In the genomic region with DNA sequence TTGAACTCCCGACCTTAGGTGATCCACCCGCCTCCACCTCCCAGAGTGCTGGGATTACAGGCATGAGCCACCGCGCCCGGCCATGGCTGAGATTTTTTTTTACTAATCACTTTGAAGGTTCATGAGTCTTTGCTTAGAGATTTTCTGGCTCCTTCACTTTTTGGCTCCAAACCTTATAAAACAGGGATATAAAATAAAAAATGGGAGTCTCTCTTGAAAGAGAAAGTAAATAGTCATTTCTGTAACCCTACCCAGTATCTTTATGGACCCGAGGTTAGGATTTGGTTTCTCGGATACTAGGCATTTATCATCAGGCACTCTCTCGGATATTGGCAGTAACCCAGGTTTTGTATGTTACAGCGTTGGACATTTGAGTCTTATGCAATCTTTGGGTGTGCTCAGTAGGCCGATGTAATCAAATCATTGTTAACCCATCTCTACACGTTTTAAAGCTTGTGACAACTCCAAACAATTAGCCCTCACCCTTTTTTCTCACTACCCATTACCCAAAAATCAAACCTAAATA, we compare ENCODE assay signal across 1 cellular context.
TF ChIP-seq lines count a peak whose summit lies in the region.

No MANE protein-coding gene starts in this region.

TF ChIP-seq in GM23338, 12 proteins besides CTCF, POLR2A, EP300 and RAD21 (continued from another document):
- TF ChIP-seq, protein P1, sequence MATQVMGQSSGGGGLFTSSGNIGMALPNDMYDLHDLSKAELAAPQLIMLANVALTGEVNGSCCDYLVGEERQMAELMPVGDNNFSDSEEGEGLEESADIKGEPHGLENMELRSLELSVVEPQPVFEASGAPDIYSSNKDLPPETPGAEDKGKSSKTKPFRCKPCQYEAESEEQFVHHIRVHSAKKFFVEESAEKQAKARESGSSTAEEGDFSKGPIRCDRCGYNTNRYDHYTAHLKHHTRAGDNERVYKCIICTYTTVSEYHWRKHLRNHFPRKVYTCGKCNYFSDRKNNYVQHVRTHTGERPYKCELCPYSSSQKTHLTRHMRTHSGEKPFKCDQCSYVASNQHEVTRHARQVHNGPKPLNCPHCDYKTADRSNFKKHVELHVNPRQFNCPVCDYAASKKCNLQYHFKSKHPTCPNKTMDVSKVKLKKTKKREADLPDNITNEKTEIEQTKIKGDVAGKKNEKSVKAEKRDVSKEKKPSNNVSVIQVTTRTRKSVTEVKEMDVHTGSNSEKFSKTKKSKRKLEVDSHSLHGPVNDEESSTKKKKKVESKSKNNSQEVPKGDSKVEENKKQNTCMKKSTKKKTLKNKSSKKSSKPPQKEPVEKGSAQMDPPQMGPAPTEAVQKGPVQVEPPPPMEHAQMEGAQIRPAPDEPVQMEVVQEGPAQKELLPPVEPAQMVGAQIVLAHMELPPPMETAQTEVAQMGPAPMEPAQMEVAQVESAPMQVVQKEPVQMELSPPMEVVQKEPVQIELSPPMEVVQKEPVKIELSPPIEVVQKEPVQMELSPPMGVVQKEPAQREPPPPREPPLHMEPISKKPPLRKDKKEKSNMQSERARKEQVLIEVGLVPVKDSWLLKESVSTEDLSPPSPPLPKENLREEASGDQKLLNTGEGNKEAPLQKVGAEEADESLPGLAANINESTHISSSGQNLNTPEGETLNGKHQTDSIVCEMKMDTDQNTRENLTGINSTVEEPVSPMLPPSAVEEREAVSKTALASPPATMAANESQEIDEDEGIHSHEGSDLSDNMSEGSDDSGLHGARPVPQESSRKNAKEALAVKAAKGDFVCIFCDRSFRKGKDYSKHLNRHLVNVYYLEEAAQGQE (IDR thresholded peaks at IDR 0.05; ENCODE audit: unreplicated experiment), result no peak
- TF ChIP-seq NANOG (IDR thresholded peaks at IDR 0.05; ENCODE audit: borderline replicate concordance) (no peak), POLR2AphosphoS5 (IDR thresholded peaks at IDR 0.05; ENCODE audit: low read depth) (no peak), EZH2 (IDR thresholded peaks at IDR 0.05; ENCODE audit: low read depth, unreplicated experiment) (no peak), JUNB (IDR thresholded peaks at IDR 0.05; ENCODE audit: unreplicated experiment) (no peak), EZH2phosphoT487 (IDR thresholded peaks at IDR 0.05; ENCODE audit: unreplicated experiment) (no peak)
- TF ChIP-seq, protein P2, sequence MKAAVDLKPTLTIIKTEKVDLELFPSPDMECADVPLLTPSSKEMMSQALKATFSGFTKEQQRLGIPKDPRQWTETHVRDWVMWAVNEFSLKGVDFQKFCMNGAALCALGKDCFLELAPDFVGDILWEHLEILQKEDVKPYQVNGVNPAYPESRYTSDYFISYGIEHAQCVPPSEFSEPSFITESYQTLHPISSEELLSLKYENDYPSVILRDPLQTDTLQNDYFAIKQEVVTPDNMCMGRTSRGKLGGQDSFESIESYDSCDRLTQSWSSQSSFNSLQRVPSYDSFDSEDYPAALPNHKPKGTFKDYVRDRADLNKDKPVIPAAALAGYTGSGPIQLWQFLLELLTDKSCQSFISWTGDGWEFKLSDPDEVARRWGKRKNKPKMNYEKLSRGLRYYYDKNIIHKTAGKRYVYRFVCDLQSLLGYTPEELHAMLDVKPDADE (IDR thresholded peaks at IDR 0.05), result no peak
